ENCODE assay signal across 1 cellular context in the genomic region with DNA sequence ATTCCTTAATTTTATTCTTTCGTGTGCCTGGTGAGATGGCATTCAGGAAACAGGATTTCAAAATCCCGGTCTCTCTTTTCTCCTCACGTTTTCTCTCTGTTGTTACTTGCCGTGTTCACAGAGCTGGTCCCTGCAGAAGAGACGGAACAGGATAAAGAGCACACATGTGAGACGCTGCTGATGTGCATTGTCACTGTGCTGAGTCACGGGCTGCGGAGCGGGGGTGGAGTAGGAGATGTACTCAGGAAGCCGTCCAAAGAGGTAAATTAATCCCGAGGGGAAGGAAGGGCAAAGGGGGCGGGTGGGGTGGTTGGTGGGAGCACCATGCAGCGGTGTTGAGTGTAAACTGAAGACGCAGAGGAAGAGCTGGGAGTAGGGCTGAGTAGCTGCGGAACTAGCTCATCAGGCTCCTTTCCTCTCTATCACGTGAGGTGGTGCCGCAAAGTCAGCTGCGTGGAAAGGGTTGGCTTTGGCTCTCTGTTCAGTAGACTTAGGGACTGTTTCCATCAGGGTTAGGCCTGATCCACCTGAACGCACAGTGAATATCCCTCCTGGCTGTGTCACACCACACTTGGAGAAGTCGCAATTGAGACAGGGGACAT.
TF ChIP-seq lines count a peak whose summit lies in the region.

No MANE protein-coding gene starts in this region.

TF ChIP-seq in K562, 482 proteins besides CTCF, POLR2A, EP300 and RAD21 (continued from another document and continues in another):
- TF ChIP-seq RBM39 (optimal IDR thresholded peaks at IDR 0.05; ENCODE audit: low read depth, low read length) (no peak), BMI1 (IDR thresholded peaks at IDR 0.05; ENCODE audit: low read length) (no peak), RB1 (IDR thresholded peaks at IDR 0.05; ENCODE audit: low read depth) (0 out of 2 replicates have a peak, but pooled peaks have one; percentile 21), MYNN (IDR thresholded peaks at IDR 0.05) (peak; percentile 85; the same call in 1 of the 2 replicates), MYNN (CRISPR knock-in tag; IDR thresholded peaks at IDR 0.05) (no peak), CBFA2T2 (conservative IDR thresholded peaks at IDR 0.05) (peak; percentile 67), STAT5A (IDR thresholded peaks at IDR 0.05; ENCODE audit: borderline replicate concordance, low read length) (no peak; the same call in 1 of the 2 replicates), SIRT6 (IDR thresholded peaks at IDR 0.05; ENCODE audit: low read depth, low read length) (no peak), BHLHE40 (IDR thresholded peaks at IDR 0.05; ENCODE audit: low read length) (peak; percentile 98), NCOA2 (IDR thresholded peaks at IDR 0.05; ENCODE audit: partially characterized antibody in 2 of 2) (no peak), POLR2G (IDR thresholded peaks at IDR 0.05; ENCODE audit: low read depth, low read length) (peak; percentile 58), SETDB1 (IDR thresholded peaks at IDR 0.05; ENCODE audit: low read length) (no peak), HDAC6 (IDR thresholded peaks at IDR 0.05; ENCODE audit: low read depth, low read length) (no peak), KHSRP (IDR thresholded peaks at IDR 0.05) (no peak), CBX2 (IDR thresholded peaks at IDR 0.05; ENCODE audit: insufficient read depth, low read length, poor library complexity, severe bottlenecking) (no peak), EGR1 (conservative IDR thresholded peaks at IDR 0.05) (peak; percentile 100), C11orf30 (IDR thresholded peaks at IDR 0.05; ENCODE audit: low read depth) (peak; percentile 99), MXI1 (IDR thresholded peaks at IDR 0.05; ENCODE audit: low read depth, low read length) (no peak), IFI16 (CRISPR knock-in tag; IDR thresholded peaks at IDR 0.05) (no peak), SNIP1 (IDR thresholded peaks at IDR 0.05; ENCODE audit: low read depth) (0 out of 2 replicates have a peak, but pooled peaks have one; percentile 48), SREBF2 (CRISPR knock-in tag; IDR thresholded peaks at IDR 0.05) (no peak), RCOR1 (IDR thresholded peaks at IDR 0.05; ENCODE audit: borderline replicate concordance in 1 of 2, low read depth in 2 of 2, low read length in 2 of 2) (peak; percentile 53 to 96; a peak in 3 of 4 replicates), EP400 (IDR thresholded peaks at IDR 0.05) (peak; percentile 83)
- TF ChIP-seq, protein P1, sequence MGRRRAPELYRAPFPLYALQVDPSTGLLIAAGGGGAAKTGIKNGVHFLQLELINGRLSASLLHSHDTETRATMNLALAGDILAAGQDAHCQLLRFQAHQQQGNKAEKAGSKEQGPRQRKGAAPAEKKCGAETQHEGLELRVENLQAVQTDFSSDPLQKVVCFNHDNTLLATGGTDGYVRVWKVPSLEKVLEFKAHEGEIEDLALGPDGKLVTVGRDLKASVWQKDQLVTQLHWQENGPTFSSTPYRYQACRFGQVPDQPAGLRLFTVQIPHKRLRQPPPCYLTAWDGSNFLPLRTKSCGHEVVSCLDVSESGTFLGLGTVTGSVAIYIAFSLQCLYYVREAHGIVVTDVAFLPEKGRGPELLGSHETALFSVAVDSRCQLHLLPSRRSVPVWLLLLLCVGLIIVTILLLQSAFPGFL (CRISPR knock-in tag; IDR thresholded peaks at IDR 0.05), result no peak
- TF ChIP-seq, protein P2, sequence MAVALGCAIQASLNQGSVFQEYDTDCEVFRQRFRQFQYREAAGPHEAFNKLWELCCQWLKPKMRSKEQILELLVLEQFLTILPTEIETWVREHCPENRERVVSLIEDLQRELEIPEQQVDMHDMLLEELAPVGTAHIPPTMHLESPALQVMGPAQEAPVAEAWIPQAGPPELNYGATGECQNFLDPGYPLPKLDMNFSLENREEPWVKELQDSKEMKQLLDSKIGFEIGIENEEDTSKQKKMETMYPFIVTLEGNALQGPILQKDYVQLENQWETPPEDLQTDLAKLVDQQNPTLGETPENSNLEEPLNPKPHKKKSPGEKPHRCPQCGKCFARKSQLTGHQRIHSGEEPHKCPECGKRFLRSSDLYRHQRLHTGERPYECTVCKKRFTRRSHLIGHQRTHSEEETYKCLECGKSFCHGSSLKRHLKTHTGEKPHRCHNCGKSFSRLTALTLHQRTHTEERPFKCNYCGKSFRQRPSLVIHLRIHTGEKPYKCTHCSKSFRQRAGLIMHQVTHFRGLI (CRISPR knock-in tag; IDR thresholded peaks at IDR 0.05), result no peak
- TF ChIP-seq, protein P3, sequence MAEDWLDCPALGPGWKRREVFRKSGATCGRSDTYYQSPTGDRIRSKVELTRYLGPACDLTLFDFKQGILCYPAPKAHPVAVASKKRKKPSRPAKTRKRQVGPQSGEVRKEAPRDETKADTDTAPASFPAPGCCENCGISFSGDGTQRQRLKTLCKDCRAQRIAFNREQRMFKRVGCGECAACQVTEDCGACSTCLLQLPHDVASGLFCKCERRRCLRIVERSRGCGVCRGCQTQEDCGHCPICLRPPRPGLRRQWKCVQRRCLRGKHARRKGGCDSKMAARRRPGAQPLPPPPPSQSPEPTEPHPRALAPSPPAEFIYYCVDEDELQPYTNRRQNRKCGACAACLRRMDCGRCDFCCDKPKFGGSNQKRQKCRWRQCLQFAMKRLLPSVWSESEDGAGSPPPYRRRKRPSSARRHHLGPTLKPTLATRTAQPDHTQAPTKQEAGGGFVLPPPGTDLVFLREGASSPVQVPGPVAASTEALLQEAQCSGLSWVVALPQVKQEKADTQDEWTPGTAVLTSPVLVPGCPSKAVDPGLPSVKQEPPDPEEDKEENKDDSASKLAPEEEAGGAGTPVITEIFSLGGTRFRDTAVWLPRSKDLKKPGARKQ (CRISPR knock-in tag; IDR thresholded peaks at IDR 0.05), result no peak
- TF ChIP-seq, protein P4, sequence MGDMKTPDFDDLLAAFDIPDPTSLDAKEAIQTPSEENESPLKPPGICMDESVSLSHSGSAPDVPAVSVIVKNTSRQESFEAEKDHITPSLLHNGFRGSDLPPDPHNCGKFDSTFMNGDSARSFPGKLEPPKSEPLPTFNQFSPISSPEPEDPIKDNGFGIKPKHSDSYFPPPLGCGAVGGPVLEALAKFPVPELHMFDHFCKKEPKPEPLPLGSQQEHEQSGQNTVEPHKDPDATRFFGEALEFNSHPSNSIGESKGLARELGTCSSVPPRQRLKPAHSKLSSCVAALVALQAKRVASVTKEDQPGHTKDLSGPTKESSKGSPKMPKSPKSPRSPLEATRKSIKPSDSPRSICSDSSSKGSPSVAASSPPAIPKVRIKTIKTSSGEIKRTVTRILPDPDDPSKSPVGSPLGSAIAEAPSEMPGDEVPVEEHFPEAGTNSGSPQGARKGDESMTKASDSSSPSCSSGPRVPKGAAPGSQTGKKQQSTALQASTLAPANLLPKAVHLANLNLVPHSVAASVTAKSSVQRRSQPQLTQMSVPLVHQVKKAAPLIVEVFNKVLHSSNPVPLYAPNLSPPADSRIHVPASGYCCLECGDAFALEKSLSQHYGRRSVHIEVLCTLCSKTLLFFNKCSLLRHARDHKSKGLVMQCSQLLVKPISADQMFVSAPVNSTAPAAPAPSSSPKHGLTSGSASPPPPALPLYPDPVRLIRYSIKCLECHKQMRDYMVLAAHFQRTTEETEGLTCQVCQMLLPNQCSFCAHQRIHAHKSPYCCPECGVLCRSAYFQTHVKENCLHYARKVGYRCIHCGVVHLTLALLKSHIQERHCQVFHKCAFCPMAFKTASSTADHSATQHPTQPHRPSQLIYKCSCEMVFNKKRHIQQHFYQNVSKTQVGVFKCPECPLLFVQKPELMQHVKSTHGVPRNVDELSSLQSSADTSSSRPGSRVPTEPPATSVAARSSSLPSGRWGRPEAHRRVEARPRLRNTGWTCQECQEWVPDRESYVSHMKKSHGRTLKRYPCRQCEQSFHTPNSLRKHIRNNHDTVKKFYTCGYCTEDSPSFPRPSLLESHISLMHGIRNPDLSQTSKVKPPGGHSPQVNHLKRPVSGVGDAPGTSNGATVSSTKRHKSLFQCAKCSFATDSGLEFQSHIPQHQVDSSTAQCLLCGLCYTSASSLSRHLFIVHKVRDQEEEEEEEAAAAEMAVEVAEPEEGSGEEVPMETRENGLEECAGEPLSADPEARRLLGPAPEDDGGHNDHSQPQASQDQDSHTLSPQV (IDR thresholded peaks at IDR 0.05), result peak; percentile 77
- TF ChIP-seq, protein P5, sequence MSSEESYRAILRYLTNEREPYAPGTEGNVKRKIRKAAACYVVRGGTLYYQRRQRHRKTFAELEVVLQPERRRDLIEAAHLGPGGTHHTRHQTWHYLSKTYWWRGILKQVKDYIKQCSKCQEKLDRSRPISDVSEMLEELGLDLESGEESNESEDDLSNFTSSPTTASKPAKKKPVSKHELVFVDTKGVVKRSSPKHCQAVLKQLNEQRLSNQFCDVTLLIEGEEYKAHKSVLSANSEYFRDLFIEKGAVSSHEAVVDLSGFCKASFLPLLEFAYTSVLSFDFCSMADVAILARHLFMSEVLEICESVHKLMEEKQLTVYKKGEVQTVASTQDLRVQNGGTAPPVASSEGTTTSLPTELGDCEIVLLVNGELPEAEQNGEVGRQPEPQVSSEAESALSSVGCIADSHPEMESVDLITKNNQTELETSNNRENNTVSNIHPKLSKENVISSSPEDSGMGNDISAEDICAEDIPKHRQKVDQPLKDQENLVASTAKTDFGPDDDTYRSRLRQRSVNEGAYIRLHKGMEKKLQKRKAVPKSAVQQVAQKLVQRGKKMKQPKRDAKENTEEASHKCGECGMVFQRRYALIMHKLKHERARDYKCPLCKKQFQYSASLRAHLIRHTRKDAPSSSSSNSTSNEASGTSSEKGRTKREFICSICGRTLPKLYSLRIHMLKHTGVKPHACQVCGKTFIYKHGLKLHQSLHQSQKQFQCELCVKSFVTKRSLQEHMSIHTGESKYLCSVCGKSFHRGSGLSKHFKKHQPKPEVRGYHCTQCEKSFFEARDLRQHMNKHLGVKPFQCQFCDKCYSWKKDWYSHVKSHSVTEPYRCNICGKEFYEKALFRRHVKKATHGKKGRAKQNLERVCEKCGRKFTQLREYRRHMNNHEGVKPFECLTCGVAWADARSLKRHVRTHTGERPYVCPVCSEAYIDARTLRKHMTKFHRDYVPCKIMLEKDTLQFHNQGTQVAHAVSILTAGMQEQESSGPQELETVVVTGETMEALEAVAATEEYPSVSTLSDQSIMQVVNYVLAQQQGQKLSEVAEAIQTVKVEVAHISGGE (CRISPR knock-in tag; IDR thresholded peaks at IDR 0.05), result peak in 2 of 3 experiments; percentile 68 to 96; a peak in 4 of 6 replicates
- TF ChIP-seq, protein P6, sequence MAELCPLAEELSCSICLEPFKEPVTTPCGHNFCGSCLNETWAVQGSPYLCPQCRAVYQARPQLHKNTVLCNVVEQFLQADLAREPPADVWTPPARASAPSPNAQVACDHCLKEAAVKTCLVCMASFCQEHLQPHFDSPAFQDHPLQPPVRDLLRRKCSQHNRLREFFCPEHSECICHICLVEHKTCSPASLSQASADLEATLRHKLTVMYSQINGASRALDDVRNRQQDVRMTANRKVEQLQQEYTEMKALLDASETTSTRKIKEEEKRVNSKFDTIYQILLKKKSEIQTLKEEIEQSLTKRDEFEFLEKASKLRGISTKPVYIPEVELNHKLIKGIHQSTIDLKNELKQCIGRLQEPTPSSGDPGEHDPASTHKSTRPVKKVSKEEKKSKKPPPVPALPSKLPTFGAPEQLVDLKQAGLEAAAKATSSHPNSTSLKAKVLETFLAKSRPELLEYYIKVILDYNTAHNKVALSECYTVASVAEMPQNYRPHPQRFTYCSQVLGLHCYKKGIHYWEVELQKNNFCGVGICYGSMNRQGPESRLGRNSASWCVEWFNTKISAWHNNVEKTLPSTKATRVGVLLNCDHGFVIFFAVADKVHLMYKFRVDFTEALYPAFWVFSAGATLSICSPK (IDR thresholded peaks at IDR 0.05; ENCODE audit: borderline replicate concordance), result no peak
- TF ChIP-seq, protein P7, sequence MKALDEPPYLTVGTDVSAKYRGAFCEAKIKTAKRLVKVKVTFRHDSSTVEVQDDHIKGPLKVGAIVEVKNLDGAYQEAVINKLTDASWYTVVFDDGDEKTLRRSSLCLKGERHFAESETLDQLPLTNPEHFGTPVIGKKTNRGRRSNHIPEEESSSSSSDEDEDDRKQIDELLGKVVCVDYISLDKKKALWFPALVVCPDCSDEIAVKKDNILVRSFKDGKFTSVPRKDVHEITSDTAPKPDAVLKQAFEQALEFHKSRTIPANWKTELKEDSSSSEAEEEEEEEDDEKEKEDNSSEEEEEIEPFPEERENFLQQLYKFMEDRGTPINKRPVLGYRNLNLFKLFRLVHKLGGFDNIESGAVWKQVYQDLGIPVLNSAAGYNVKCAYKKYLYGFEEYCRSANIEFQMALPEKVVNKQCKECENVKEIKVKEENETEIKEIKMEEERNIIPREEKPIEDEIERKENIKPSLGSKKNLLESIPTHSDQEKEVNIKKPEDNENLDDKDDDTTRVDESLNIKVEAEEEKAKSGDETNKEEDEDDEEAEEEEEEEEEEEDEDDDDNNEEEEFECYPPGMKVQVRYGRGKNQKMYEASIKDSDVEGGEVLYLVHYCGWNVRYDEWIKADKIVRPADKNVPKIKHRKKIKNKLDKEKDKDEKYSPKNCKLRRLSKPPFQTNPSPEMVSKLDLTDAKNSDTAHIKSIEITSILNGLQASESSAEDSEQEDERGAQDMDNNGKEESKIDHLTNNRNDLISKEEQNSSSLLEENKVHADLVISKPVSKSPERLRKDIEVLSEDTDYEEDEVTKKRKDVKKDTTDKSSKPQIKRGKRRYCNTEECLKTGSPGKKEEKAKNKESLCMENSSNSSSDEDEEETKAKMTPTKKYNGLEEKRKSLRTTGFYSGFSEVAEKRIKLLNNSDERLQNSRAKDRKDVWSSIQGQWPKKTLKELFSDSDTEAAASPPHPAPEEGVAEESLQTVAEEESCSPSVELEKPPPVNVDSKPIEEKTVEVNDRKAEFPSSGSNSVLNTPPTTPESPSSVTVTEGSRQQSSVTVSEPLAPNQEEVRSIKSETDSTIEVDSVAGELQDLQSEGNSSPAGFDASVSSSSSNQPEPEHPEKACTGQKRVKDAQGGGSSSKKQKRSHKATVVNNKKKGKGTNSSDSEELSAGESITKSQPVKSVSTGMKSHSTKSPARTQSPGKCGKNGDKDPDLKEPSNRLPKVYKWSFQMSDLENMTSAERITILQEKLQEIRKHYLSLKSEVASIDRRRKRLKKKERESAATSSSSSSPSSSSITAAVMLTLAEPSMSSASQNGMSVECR (CRISPR knock-in tag; IDR thresholded peaks at IDR 0.05), result peak; percentile 68; the same call in 1 of the 2 replicates
- TF ChIP-seq, protein P8, sequence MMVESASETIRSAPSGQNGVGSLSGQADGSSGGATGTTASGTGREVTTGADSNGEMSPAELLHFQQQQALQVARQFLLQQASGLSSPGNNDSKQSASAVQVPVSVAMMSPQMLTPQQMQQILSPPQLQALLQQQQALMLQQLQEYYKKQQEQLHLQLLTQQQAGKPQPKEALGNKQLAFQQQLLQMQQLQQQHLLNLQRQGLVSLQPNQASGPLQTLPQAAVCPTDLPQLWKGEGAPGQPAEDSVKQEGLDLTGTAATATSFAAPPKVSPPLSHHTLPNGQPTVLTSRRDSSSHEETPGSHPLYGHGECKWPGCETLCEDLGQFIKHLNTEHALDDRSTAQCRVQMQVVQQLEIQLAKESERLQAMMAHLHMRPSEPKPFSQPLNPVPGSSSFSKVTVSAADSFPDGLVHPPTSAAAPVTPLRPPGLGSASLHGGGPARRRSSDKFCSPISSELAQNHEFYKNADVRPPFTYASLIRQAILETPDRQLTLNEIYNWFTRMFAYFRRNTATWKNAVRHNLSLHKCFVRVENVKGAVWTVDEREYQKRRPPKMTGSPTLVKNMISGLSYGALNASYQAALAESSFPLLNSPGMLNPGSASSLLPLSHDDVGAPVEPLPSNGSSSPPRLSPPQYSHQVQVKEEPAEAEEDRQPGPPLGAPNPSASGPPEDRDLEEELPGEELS (CRISPR knock-in tag; IDR thresholded peaks at IDR 0.05; ENCODE audit: borderline replicate concordance), result no peak; the same call in 1 of the 2 replicates
- TF ChIP-seq, protein P9, sequence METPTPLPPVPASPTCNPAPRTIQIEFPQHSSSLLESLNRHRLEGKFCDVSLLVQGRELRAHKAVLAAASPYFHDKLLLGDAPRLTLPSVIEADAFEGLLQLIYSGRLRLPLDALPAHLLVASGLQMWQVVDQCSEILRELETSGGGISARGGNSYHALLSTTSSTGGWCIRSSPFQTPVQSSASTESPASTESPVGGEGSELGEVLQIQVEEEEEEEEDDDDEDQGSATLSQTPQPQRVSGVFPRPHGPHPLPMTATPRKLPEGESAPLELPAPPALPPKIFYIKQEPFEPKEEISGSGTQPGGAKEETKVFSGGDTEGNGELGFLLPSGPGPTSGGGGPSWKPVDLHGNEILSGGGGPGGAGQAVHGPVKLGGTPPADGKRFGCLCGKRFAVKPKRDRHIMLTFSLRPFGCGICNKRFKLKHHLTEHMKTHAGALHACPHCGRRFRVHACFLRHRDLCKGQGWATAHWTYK (CRISPR knock-in tag; IDR thresholded peaks at IDR 0.05), result no peak
